Comparison of ENCODE assay signal across 1 cellular context in genomic region chr16:4766875-4767628, GRCh38.
TF ChIP-seq lines count a peak whose summit lies in the region.

Gene ZNF500, minus strand, starts transcription at chr16:4767162. Its CDS starts 1,184 bp downstream, at chr16:4765978.

TF ChIP-seq in K562, 482 proteins besides CTCF, POLR2A, EP300 and RAD21 (continued from another document):
- TF ChIP-seq ZBTB40 (IDR thresholded peaks at IDR 0.05) (peak; percentile 44), ZBTB40 (CRISPR knock-in tag; IDR thresholded peaks at IDR 0.05) (no peak), CHD2 (IDR thresholded peaks at IDR 0.05; ENCODE audit: low read depth, low read length) (peak; percentile 47; the same call in 1 of the 2 replicates), KDM5B (IDR thresholded peaks at IDR 0.05; ENCODE audit: insufficient replicate concordance, low read depth, low read length) (peak; percentile 67), SMARCA4 (IDR thresholded peaks at IDR 0.05) (peak; percentile 19; the same call in 1 of the 2 replicates), SUPT5H (IDR thresholded peaks at IDR 0.05) (peak; percentile 86), ZNF232 (CRISPR knock-in tag; IDR thresholded peaks at IDR 0.05) (peak; percentile 43; the same call in 1 of the 2 replicates), BRD9 (IDR thresholded peaks at IDR 0.05; ENCODE audit: low read depth, partially characterized antibody) (no peak)
